In genomic region chr1:224205438-224205840, GRCh38 we compare ENCODE assay signal across 8 cellular contexts. TPM values are rescaled to one million over a fixed set of nuclear protein-coding genes. Genes with fewer than 3 reads are reported as not detected.
DNase-seq lines count a peak whose midpoint lies in the region; TF ChIP-seq lines count a peak whose summit lies in the region.

No MANE protein-coding gene starts in this region.

- intact Hi-C loops in testis (cut with DNase I; ENCODE audit: low total_unique reads), result no loop called here

- H3K9me3 ChIP-seq in liver (ENCODE audit: control insufficient read depth in 4 of 4, low read length in 3 of 4) (no peaks in the 10 kb centered on the region), testis (no peaks in the 10 kb centered on the region)

- H3K27ac Mint-ChIP-seq in stimulated activated naive CD8-positive, alpha-beta T cell treated with anti-CD3 and anti-CD28 coated beads, Interleukin-15, Interleukin-2, amounts not matched to agents 100 ng/mL and 50 ng/mL, for 24 hours, result peak overlapping the region; percentile 83

- no peaks in the 10 kb centered on the region for H3K9me3 Mint-ChIP-seq in stimulated activated naive CD8-positive, alpha-beta T cell treated with anti-CD3 and anti-CD28 coated beads, Interleukin-15, Interleukin-2, amounts not matched to agents 100 ng/mL and 50 ng/mL, for 24 hours

- H3K27me3 Mint-ChIP-seq in stimulated activated naive CD8-positive, alpha-beta T cell treated with anti-CD3 and anti-CD28 coated beads, Interleukin-15, Interleukin-2, amounts not matched to agents 100 ng/mL and 50 ng/mL, for 24 hours, result no peaks in the 10 kb centered on the region

- no peak for TF ChIP-seq RAD21 in liver (IDR thresholded peaks at IDR 0.05)

- H3K36me3 Mint-ChIP-seq in stimulated activated naive CD8-positive, alpha-beta T cell treated with anti-CD3 and anti-CD28 coated beads, Interleukin-15, Interleukin-2, amounts not matched to agents 100 ng/mL and 50 ng/mL, for 24 hours (ENCODE audit: low read depth), result no peaks in the 10 kb centered on the region

- 22% methylated on average over 4 of the region's 4 CpGs for WGBS in liver
- WGBS in testis, 2 donors, result 46 to 51% methylated on average over 4 of the region's 4 CpGs

- TF ChIP-seq POLR2A in NB4 (IDR thresholded peaks at IDR 0.05; ENCODE audit: extremely low read depth, insufficient read length) (no peak), testis (IDR thresholded peaks at IDR 0.05) (no peak)

- no peaks in the 10 kb centered on the region for H3K36me3 ChIP-seq in liver (ENCODE audit: control insufficient read depth in 4 of 4, insufficient read depth in 3 of 4, low read depth in 1 of 4, low read length in 3 of 4)
- no peaks in the 10 kb centered on the region for H3K36me3 ChIP-seq in testis (ENCODE audit: low read depth, missing control alignments)

- TF ChIP-seq CTCF in NB4 (IDR thresholded peaks at IDR 0.05; ENCODE audit: low read depth, low read length), result no peak
- TF ChIP-seq CTCF in liver (IDR thresholded peaks at IDR 0.05; ENCODE audit: low read depth, low read length, missing input control), result no peak
- no peak for TF ChIP-seq CTCF in testis (IDR thresholded peaks at IDR 0.05)

- peak overlapping the region; percentile 19 for H3K4me3 ChIP-seq in NB4 (ENCODE audit: low read depth, low read length)
- H3K4me3 ChIP-seq in liver (ENCODE audit: low read depth in 1 of 3, low read length in 3 of 3), result no peak overlapping the region
- no peak overlapping the region for H3K4me3 ChIP-seq in testis

- H3K27me3 ChIP-seq in liver (ENCODE audit: control insufficient read depth in 4 of 4, insufficient read depth in 4 of 4, low read length in 3 of 4) (no peaks in the 10 kb centered on the region), testis (no peaks in the 10 kb centered on the region)

- H3K27ac ChIP-seq in liver (ENCODE audit: low read depth in 1 of 2, low read length in 2 of 2), result peak overlapping the region; percentile 28 to 46
- no peak overlapping the region for H3K27ac ChIP-seq in testis

- H3K4me1 Mint-ChIP-seq in stimulated activated naive CD8-positive, alpha-beta T cell treated with anti-CD3 and anti-CD28 coated beads, Interleukin-15, Interleukin-2, amounts not matched to agents 100 ng/mL and 50 ng/mL, for 24 hours (ENCODE audit: low read depth), result peaks cover 28% of the 10 kb centered on the region

- H3K4me1 ChIP-seq in liver (ENCODE audit: control insufficient read depth in 4 of 4, insufficient read depth in 4 of 4, low read length in 3 of 4) (peaks cover 2 to 22% (median 21%) of the 10 kb centered on the region in 4 donors), testis (peaks cover 2% of the 10 kb centered on the region)

- H3K9ac ChIP-seq in liver (ENCODE audit: low read depth in 1 of 2, low read length in 2 of 2), result no peak overlapping the region

- peak overlapping the region; percentile 18 for H3K4me3 Mint-ChIP-seq in stimulated activated naive CD8-positive, alpha-beta T cell treated with anti-CD3 and anti-CD28 coated beads, Interleukin-15, Interleukin-2, amounts not matched to agents 100 ng/mL and 50 ng/mL, for 24 hours

- peak; percentile 7 to 25 for DNase-seq in activated CD4-positive, alpha-beta T cell treated with anti-CD3 and anti-CD28 coated beads for 24 hours (ENCODE audit: low read depth in 2 of 2)
- no peak for DNase-seq in activated CD4-positive, alpha-beta T cell treated with anti-CD3 and anti-CD28 coated beads, Interleukin-2, amount 50 U/mL, for 1 hour
- DNase-seq in NB4 (ENCODE audit: low read depth) (peak; percentile 90), testis (no peak), ureter (ENCODE audit: low spot score) (no peak)
- peak; percentile 11 for DNase-seq in activated gamma-delta T cell treated with anti-CD3 and anti-CD28 coated beads, Interleukin-2, amount 50 U/mL, for 16 hours (ENCODE audit: low read depth)

TF ChIP-seq in liver, 16 proteins besides CTCF, POLR2A, EP300 and RAD21:
- TF ChIP-seq JUND (IDR thresholded peaks at IDR 0.05), result no peak
- no peak for TF ChIP-seq EGR1 (IDR thresholded peaks at IDR 0.05; ENCODE audit: low read depth in 2 of 2)
- TF ChIP-seq RXRA (IDR thresholded peaks at IDR 0.05), result no peak
- TF ChIP-seq REST (IDR thresholded peaks at IDR 0.05), result no peak
- TF ChIP-seq TAF1 (conservative IDR thresholded peaks at IDR 0.05), result no peak
- no peak for TF ChIP-seq HNF4G (IDR thresholded peaks at IDR 0.05)
- no peak for TF ChIP-seq MAX (IDR thresholded peaks at IDR 0.05)
- TF ChIP-seq YY1 (IDR thresholded peaks at IDR 0.05), result no peak
- TF ChIP-seq NR2F2 (IDR thresholded peaks at IDR 0.05), result no peak
- no peak for TF ChIP-seq ATF3 (IDR thresholded peaks at IDR 0.05)
- no peak for TF ChIP-seq HNF4A (conservative IDR thresholded peaks at IDR 0.05)
- no peak for TF ChIP-seq FOXA2 (IDR thresholded peaks at IDR 0.05)
- no peak for TF ChIP-seq FOXA1 (IDR thresholded peaks at IDR 0.05)
- TF ChIP-seq GABPA (IDR thresholded peaks at IDR 0.05 in 1 of 2, conservative IDR thresholded peaks at IDR 0.05 in 1 of 2), result no peak
- TF ChIP-seq ZBTB33 (IDR thresholded peaks at IDR 0.05), result no peak
- no peak for TF ChIP-seq SP1 (IDR thresholded peaks at IDR 0.05)

RNA-seq across cellular contexts. Expression of gene DEGS1, which starts 22.4 kb away (rescaled TPM):
- total RNA-seq in liver (10 to 100 TPM; 22.7 to 26.7 TPM), testis (10 to 100 TPM; 58.1 to 60.5 TPM), ureter (30.9 TPM)
- polyA plus RNA-seq in liver (10 to 100 TPM; 21.7 to 22.6 TPM), testis (ENCODE audit: insufficient read depth, low read depth, low replicate concordance) (83.0 TPM)

Comparison
In these comparisons a context has a peak if more than half of its experiments do, and no peak if none do; other contexts are left out.
1. DNase-seq: peak in activated CD4-positive, alpha-beta T cell treated with anti-CD3 and anti-CD28 coated beads for 24 hours (2 of 2), NB4 (single experiment) and activated gamma-delta T cell treated with anti-CD3 and anti-CD28 coated beads, Interleukin-2, amount 50 U/mL, for 16 hours (single experiment); none in activated CD4-positive, alpha-beta T cell treated with anti-CD3 and anti-CD28 coated beads, Interleukin-2, amount 50 U/mL, for 1 hour (single experiment), testis (single experiment) and ureter (single experiment).
2. H3K27ac ChIP-seq: peak in liver (2 of 2); none in testis (0 of 2).